8 cellular contexts compared by ENCODE assay signal in genomic region chr9:113463418-113464285, GRCh38. TPM values are rescaled to one million over a fixed set of nuclear protein-coding genes. Genes with fewer than 3 reads are reported as not detected.
DNase-seq lines count a peak whose midpoint lies in the region; ATAC-seq and TF ChIP-seq lines count a peak whose summit lies in the region.

RGS3 (plus strand) TSS chr9:113463727; CDS start chr9:113463803, 76 bp downstream.

- in situ Hi-C loops in GM13976 (cut with MboI; ENCODE audit: low sequenced_read_pairs, unreplicated experiment), result no loop called here

- H3K9me3 Mint-ChIP-seq in activated naive CD8-positive, alpha-beta T cell treated with anti-CD3 and anti-CD28 coated beads, Interleukin-2, amount 50 U/mL, for 24 hours, result peaks cover 7% of the 10 kb centered on the region

- DNase-seq in DMS53 treated with DMSO at 0.1 percent for 48 hours (lab: John Stamatoyannopoulos, UW; ENCODE audit: unreplicated experiment) (peak; percentile 43), NCI-H1930 (lab: John Stamatoyannopoulos, UW) (peak; percentile 74 to 81), hepatocyte (ENCODE audit: low spot score) (peak; percentile 75), GM13976 (ENCODE audit: low spot score) (no peak), AG08395 (ENCODE audit: low spot score) (no peak)
- no peak for DNase-seq in activated naive CD8-positive, alpha-beta T cell treated with anti-CD3 and anti-CD28 coated beads, Interleukin-2, amount 50 U/mL, for 24 hours

- ATAC-seq in activated naive CD8-positive, alpha-beta T cell treated with anti-CD3 and anti-CD28 coated beads, Interleukin-2, amount 50 U/mL, for 24 hours, result peak; percentile 20
- ATAC-seq in HG02759 (IDR thresholded peaks at IDR 0.05; ENCODE audit: unreplicated experiment), result no peak

- WGBS in hepatocyte (ENCODE audit: low lambda C conversion rate, missing lambda C conversion rate), result 12% methylated on average over 38 of the region's 55 CpGs

- H3K27me3 ChIP-seq in hepatocyte (no peaks in the 10 kb centered on the region), rectal smooth muscle tissue (ENCODE audit: control insufficient read depth, insufficient read depth, low read length) (no peaks in the 10 kb centered on the region)

- H3K36me3 Mint-ChIP-seq in activated naive CD8-positive, alpha-beta T cell treated with anti-CD3 and anti-CD28 coated beads, Interleukin-2, amount 50 U/mL, for 24 hours (ENCODE audit: low read depth), result no peaks in the 10 kb centered on the region

- no peaks in the 10 kb centered on the region for H3K27me3 Mint-ChIP-seq in activated naive CD8-positive, alpha-beta T cell treated with anti-CD3 and anti-CD28 coated beads, Interleukin-2, amount 50 U/mL, for 24 hours

- no peaks in the 10 kb centered on the region for H3K9me2 ChIP-seq in hepatocyte (replicated peaks; ENCODE audit: insufficient read depth)

- peak within 1 kb of the TSS; percentile 50 for H2AFZ ChIP-seq in hepatocyte

- H3K9ac ChIP-seq in rectal smooth muscle tissue (ENCODE audit: low read length), result peak within 1 kb of the TSS; percentile 47

- H3K27ac ChIP-seq in hepatocyte, result no peak within 1 kb of the TSS
- H3K27ac ChIP-seq in rectal smooth muscle tissue (ENCODE audit: low read depth, low read length), result peak within 1 kb of the TSS; percentile 62

- no peaks in the 10 kb centered on the region for H4K20me1 ChIP-seq in hepatocyte (ENCODE audit: insufficient read depth, poor library complexity, severe bottlenecking)

- H3K4me3 ChIP-seq in hepatocyte (peak within 1 kb of the TSS; percentile 24), rectal smooth muscle tissue (ENCODE audit: low read length) (peak within 1 kb of the TSS; percentile 68)

- no peak within 1 kb of the TSS for H3K4me3 Mint-ChIP-seq in activated naive CD8-positive, alpha-beta T cell treated with anti-CD3 and anti-CD28 coated beads, Interleukin-2, amount 50 U/mL, for 24 hours

- H3K36me3 ChIP-seq in hepatocyte (replicated peaks; ENCODE audit: insufficient read depth, low read depth) (no peaks in the 10 kb centered on the region), rectal smooth muscle tissue (ENCODE audit: control insufficient read depth, insufficient read depth, low read length) (no peaks in the 10 kb centered on the region)

- peak within 1 kb of the TSS; percentile 94 for H3K4me2 ChIP-seq in hepatocyte

- H3K27ac Mint-ChIP-seq in activated naive CD8-positive, alpha-beta T cell treated with anti-CD3 and anti-CD28 coated beads, Interleukin-2, amount 50 U/mL, for 24 hours, result no peak within 1 kb of the TSS

- TF ChIP-seq CTCF in hepatocyte (IDR thresholded peaks at IDR 0.05; ENCODE audit: poor library complexity) (peak; percentile 3), GM13976 (IDR thresholded peaks at IDR 0.05; ENCODE audit: borderline replicate concordance, control extremely low read depth, extremely low read depth, insufficient read depth, missing control alignments) (no peak)

- H3K4me1 ChIP-seq in hepatocyte (ENCODE audit: insufficient read depth) (peaks cover 15% of the 10 kb centered on the region), rectal smooth muscle tissue (ENCODE audit: control insufficient read depth, insufficient read depth, low read length) (peaks cover 3% of the 10 kb centered on the region)

- H3K4me1 Mint-ChIP-seq in activated naive CD8-positive, alpha-beta T cell treated with anti-CD3 and anti-CD28 coated beads, Interleukin-2, amount 50 U/mL, for 24 hours, result no peaks in the 10 kb centered on the region

- no peaks in the 10 kb centered on the region for H3K9me3 ChIP-seq in hepatocyte (ENCODE audit: low read depth)

- H3K79me2 ChIP-seq in hepatocyte, result peaks cover 25% of the 10 kb centered on the region

RNA-seq across cellular contexts. Expression of gene RGS3, which starts in this region (rescaled TPM):
- 47.0 and 48.0 TPM in 2 replicates for total RNA-seq in hepatocyte
- 62.7 and 78.2 TPM in 2 replicates for polyA plus RNA-seq in hepatocyte

Comparison
In these comparisons a context has a peak if more than half of its experiments do, and no peak if none do; other contexts are left out.
1. DNase-seq: peak in DMS53 treated with DMSO at 0.1 percent for 48 hours (single experiment), NCI-H1930 (2 of 2) and hepatocyte (single experiment); none in activated naive CD8-positive, alpha-beta T cell treated with anti-CD3 and anti-CD28 coated beads, Interleukin-2, amount 50 U/mL, for 24 hours (single experiment), GM13976 (single experiment) and AG08395 (single experiment).